8 cellular contexts compared by ENCODE assay signal in genomic region chr16:81313731-81314602, GRCh38. TPM values are rescaled to one million over a fixed set of nuclear protein-coding genes. Genes with fewer than 3 reads are reported as not detected.
A peak's percentile ranks its signal among the peaks of the same experiment; 100 is the strongest.
DNase-seq lines count a peak whose midpoint lies in the region; ATAC-seq, FAIRE-seq and TF ChIP-seq lines count a peak whose summit lies in the region.

No MANE protein-coding gene starts in this region.

- H3K4me3 ChIP-seq in CD4-positive, alpha-beta memory T cell (ENCODE audit: low read length in 2 of 2) = peak overlapping the region; percentile 86 to 93
- H3K4me3 ChIP-seq in bronchial epithelial cell (ENCODE audit: low read depth, low read length) = peak overlapping the region; percentile 60
- H3K4me3 ChIP-seq in mesodermal cell (ENCODE audit: extremely low read depth, insufficient read depth, low read length, poor library complexity, severe bottlenecking) = peak overlapping the region; percentile 78

- TF ChIP-seq EP300 in Ishikawa (IDR thresholded peaks at IDR 0.05; ENCODE audit: borderline replicate concordance) = no peak

- peaks cover 0 to 3% (median 0%) of the 10 kb centered on the region in 8 donors for H3K9me3 Mint-ChIP-seq in CD4-positive, alpha-beta memory T cell

- peak overlapping the region; percentile 33 for H3K27ac ChIP-seq in CD4-positive, alpha-beta memory T cell (ENCODE audit: low read depth, low read length)
- H3K27ac ChIP-seq in mesodermal cell (ENCODE audit: low read depth, low read length, severe bottlenecking) = peak overlapping the region; percentile 75

- peak overlapping the region; percentile 89 to 99 (median 97) for H3K4me3 Mint-ChIP-seq in CD4-positive, alpha-beta memory T cell

- ATAC-seq in HG03457 (IDR thresholded peaks at IDR 0.05; ENCODE audit: unreplicated experiment) = no peak
- ATAC-seq in HG03378 (IDR thresholded peaks at IDR 0.05; ENCODE audit: unreplicated experiment) = no peak
- ATAC-seq in activated CD4-positive, CD25-positive, alpha-beta regulatory T cell treated with anti-CD3 and anti-CD28 coated beads, Interleukin-2, amount 50 U/mL, for 24 hours = no peak

- H3K36me3 ChIP-seq in CD4-positive, alpha-beta memory T cell (ENCODE audit: insufficient read depth, low read length) = no peaks in the 10 kb centered on the region
- H3K36me3 ChIP-seq in bronchial epithelial cell (ENCODE audit: control insufficient read depth, insufficient read depth, low read length) (no peaks in the 10 kb centered on the region), mesodermal cell (ENCODE audit: control insufficient read depth, insufficient read depth, low read length) (no peaks in the 10 kb centered on the region)

- no peak for TF ChIP-seq CTCF in bronchial epithelial cell (IDR thresholded peaks at IDR 0.05; ENCODE audit: insufficient read depth, low read length, severe bottlenecking)

- peak overlapping the region; percentile 85 to 98 (median 94) for H3K27ac Mint-ChIP-seq in CD4-positive, alpha-beta memory T cell

- intact Hi-C loops in CD4-positive, alpha-beta memory T cell (cut with micrococcal nuclease) = loop anchor here (1.0 to 10.0 kb wide), 7 partner anchors 218 to 1341 kb away; partner anchors contain the start of genes CDYL2, CMC2, DYNLRB2 and GCSH

- no peaks in the 10 kb centered on the region for H3K9me3 ChIP-seq in CD4-positive, alpha-beta memory T cell (ENCODE audit: control insufficient read depth in 1 of 2, low read length in 2 of 2)
- no peaks in the 10 kb centered on the region for H3K9me3 ChIP-seq in mesodermal cell (ENCODE audit: control insufficient read depth, low read length)

- no peaks in the 10 kb centered on the region for H3K27me3 Mint-ChIP-seq in CD4-positive, alpha-beta memory T cell

- no peak for TF ChIP-seq RAD21 in Ishikawa (IDR thresholded peaks at IDR 0.05; ENCODE audit: low read depth)

- H3K4me1 Mint-ChIP-seq in CD4-positive, alpha-beta memory T cell = peaks cover 31 to 53% (median 43%) of the 10 kb centered on the region in 4 donors

- WGBS in mesodermal cell (ENCODE audit: insufficient coverage in 2 of 2), 2 experiments = 1 to 5% methylated on average over 15 to 16 of the region's 16 CpGs

- H3K36me3 Mint-ChIP-seq in CD4-positive, alpha-beta memory T cell = peaks cover 0 to 11% of the 10 kb centered on the region in 2 donors

- H3K4me1 ChIP-seq in CD4-positive, alpha-beta memory T cell (ENCODE audit: insufficient read depth, low read length) = peaks cover 25% of the 10 kb centered on the region
- peaks cover 9% of the 10 kb centered on the region for H3K4me1 ChIP-seq in mesodermal cell (ENCODE audit: control insufficient read depth, insufficient read depth, low read length, poor library complexity, severe bottlenecking)

- CTCF ChIA-PET in CD4-positive, alpha-beta memory T cell (lab: Charles Lee; ENCODE audit: partially characterized antibody) = interaction anchor here (0.8 to 1.6 kb wide), 7 partner anchors 307 to 416 kb away, joined by 3 to 5 read pairs (median 4); no protein-coding TSS in a partner anchor

- H3K27me3 ChIP-seq in CD4-positive, alpha-beta memory T cell (ENCODE audit: insufficient read depth, low read length) = no peaks in the 10 kb centered on the region
- no peaks in the 10 kb centered on the region for H3K27me3 ChIP-seq in bronchial epithelial cell (ENCODE audit: control insufficient read depth, insufficient read depth, low read length)

- FAIRE-seq in bronchial epithelial cell (lab: Jason Lieb, UNC) = no peak

- DNase-seq in CD4-positive, alpha-beta memory T cell = peak in 1 of 5 donors; percentile 2
- no peak for DNase-seq in bronchial epithelial cell (ENCODE audit: low read depth)
- no peak for DNase-seq in medulla oblongata (ENCODE audit: extremely low spot score)

- POLR2A ChIA-PET in CD4-positive, alpha-beta memory T cell (lab: Charles Lee; ENCODE audit: partially characterized antibody) = interaction anchor here (1.0 to 2.1 kb wide), 14 partner anchors 8 to 1712 kb away, joined by 3 to 9 read pairs (median 4); partner anchors contain the start of genes ATMIN, C16orf46, CENPN and CMC2

TF ChIP-seq in Ishikawa, 13 proteins besides CTCF, POLR2A, EP300 and RAD21:
- TF ChIP-seq EGR1 (IDR thresholded peaks at IDR 0.05) = peak; percentile 55; the same call in 1 of the 2 replicates
- no peak for TF ChIP-seq TEAD4 (IDR thresholded peaks at IDR 0.05)
TF ChIP-seq in Ishikawa: peak in this region for 1.

RNA-seq across cellular contexts. Expression of gene GAN, which starts 0.8 kb away (rescaled TPM):
- total RNA-seq in CD4-positive, alpha-beta memory T cell = 10 to 100 TPM in 1 of 2 experiments, 1 to 10 TPM in 1; 9.5 to 10.8 TPM
- polyA plus RNA-seq in CD4-positive, alpha-beta memory T cell = 1 to 10 TPM in 1 of 2 donors, under 1 TPM in 1; 0.97 to 2.8 TPM
- 13.7 and 23.4 TPM in 2 replicates for total RNA-seq in bronchial epithelial cell
- polyA plus RNA-seq in mesodermal cell (2013, experiment 1 of 2) = 4.4 TPM
- polyA plus RNA-seq in mesodermal cell (2013, experiment 2 of 2) = 3.6 TPM
